In the genomic region with DNA sequence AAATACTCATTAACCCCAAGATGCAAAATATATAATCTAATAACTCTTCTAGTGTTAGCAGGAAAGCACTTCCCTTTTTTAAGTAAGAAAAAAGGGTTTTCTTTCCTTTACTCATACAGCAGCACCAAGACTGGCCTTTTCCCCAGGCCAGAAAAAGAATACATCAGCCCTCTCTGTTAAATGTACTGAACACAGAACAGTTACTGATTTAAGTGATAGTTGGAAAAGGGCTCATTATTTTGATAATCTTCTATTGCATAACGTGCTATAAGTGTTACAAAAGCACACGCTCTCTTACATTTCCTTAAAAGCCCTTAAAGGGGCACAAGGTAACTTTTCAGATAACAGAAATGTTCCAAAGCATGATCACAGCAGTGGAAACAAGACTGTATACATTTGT, we compare ENCODE assay signal across 1 cellular context.
TF ChIP-seq lines count a peak whose summit lies in the region.

No MANE protein-coding gene starts in this region.

TF ChIP-seq in IMR-90, 13 proteins besides CTCF, POLR2A, EP300 and RAD21:
- TF ChIP-seq MAFK (IDR thresholded peaks at IDR 0.05; ENCODE audit: low read depth, low read length) (no peak), MXI1 (IDR thresholded peaks at IDR 0.05; ENCODE audit: borderline replicate concordance, low read depth, low read length) (no peak), BHLHE40 (IDR thresholded peaks at IDR 0.05; ENCODE audit: low read depth, low read length) (no peak), RFX5 (IDR thresholded peaks at IDR 0.05; ENCODE audit: low read depth, low read length) (no peak), CEBPB (IDR thresholded peaks at IDR 0.05; ENCODE audit: low read depth, low read length) (peak; percentile 57), SMC3 (IDR thresholded peaks at IDR 0.05; ENCODE audit: low read depth, low read length) (no peak), MAZ (IDR thresholded peaks at IDR 0.05; ENCODE audit: borderline replicate concordance, low read depth, low read length) (no peak)
